In the genomic region with DNA sequence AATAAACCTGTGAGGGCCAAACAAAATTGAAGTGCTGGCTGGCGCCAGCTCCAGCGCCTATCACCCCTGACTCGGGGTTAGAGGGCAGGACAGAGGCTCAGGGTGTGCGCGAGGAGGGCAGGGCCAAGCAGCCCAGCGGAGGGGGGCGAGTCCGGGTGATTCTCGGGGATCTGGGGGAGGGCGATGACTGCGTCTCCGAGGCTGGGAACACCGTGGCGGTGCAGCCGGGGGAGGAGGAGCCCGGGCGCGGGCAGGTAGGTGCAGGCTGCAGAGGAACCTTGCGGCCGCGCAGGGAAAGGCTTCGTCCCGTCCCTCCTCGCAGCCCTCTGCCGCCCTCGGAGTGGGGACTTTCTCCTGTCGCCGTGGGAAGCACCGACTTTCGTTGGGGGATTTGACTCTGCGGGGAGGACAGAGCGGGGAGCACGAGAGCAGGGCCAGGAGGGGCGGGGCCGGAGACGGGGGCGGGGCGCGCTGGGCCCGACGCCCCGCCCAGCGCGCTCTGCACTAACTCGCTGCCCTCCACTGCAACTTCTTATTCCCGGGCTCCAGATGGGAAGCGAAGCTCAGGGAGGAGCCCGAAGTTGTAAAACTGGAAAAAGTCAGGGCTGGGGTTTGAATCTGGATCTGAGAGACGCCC, we compare ENCODE assay signal across 1 cellular context.
TF ChIP-seq lines count a peak whose summit lies in the region.

No MANE protein-coding gene starts in this region.

TF ChIP-seq in K562, 482 proteins besides CTCF, POLR2A, EP300 and RAD21 (continued from another document and continues in another):
- TF ChIP-seq SUPT5H (IDR thresholded peaks at IDR 0.05) (peak; percentile 47; the same call in 1 of the 2 replicates), FIP1L1 (IDR thresholded peaks at IDR 0.05; ENCODE audit: low read depth, low read length, poor library complexity, severe bottlenecking) (peak; percentile 34), MCM2 (IDR thresholded peaks at IDR 0.05; ENCODE audit: low read depth) (peak; percentile 85), SMAD4 (CRISPR knock-in tag; conservative IDR thresholded peaks at IDR 0.05) (0 out of 2 replicates have a peak, but pooled peaks have one; percentile 22), PKNOX1 (IDR thresholded peaks at IDR 0.05) (peak; percentile 56), GATAD2A (IDR thresholded peaks at IDR 0.05) (peak; percentile 73; the same call in 1 of the 2 replicates), GABPB1 (CRISPR knock-in tag; IDR thresholded peaks at IDR 0.05) (0 out of 2 replicates have a peak, but pooled peaks have one; percentile 42), ARID1B (IDR thresholded peaks at IDR 0.05) (peak; percentile 42; the same call in 1 of the 2 replicates), L3MBTL2 (IDR thresholded peaks at IDR 0.05) (peak; percentile 67; the same call in 1 of the 2 replicates), BCL6 (CRISPR knock-in tag; IDR thresholded peaks at IDR 0.05) (no peak), ZBTB12 (CRISPR knock-in tag; IDR thresholded peaks at IDR 0.05) (no peak), ZBTB33 (CRISPR knock-in tag; IDR thresholded peaks at IDR 0.05) (no peak), CCNT2 (IDR thresholded peaks at IDR 0.05; ENCODE audit: borderline replicate concordance, extremely low read depth, insufficient read length, low read depth, low read length) (peak; percentile 58), HMGN3 (IDR thresholded peaks at IDR 0.05; ENCODE audit: borderline replicate concordance, extremely low read depth, insufficient read length, low read depth, low read length) (peak; percentile 61), MGA (IDR thresholded peaks at IDR 0.05) (peak; percentile 29; the same call in 1 of the 2 replicates), KDM2B (CRISPR knock-in tag; IDR thresholded peaks at IDR 0.05) (peak; percentile 8; the same call in 1 of the 2 replicates), PHF20 (IDR thresholded peaks at IDR 0.05; ENCODE audit: partially characterized antibody) (peak; percentile 10), DPF2 (IDR thresholded peaks at IDR 0.05) (peak; percentile 21; the same call in 1 of the 2 replicates), HDAC2 (IDR thresholded peaks at IDR 0.05) (peak; percentile 10; the same call in 1 of the 2 replicates), TRIM24 (IDR thresholded peaks at IDR 0.05) (0 out of 4 replicates have a peak, but pooled peaks of 1 of the 2 experiments have one; percentile 16), PHF8 (IDR thresholded peaks at IDR 0.05; ENCODE audit: borderline replicate concordance, low read length) (peak; percentile 76; the same call in 1 of the 2 replicates), CTCFL (IDR thresholded peaks at IDR 0.05; ENCODE audit: borderline replicate concordance, insufficient read depth, low read depth, low read length, poor library complexity, severe bottlenecking) (no peak), ZNF395 (CRISPR knock-in tag; IDR thresholded peaks at IDR 0.05) (0 out of 2 replicates have a peak, but pooled peaks have one; percentile 23), HNRNPLL (IDR thresholded peaks at IDR 0.05; ENCODE audit: low read depth, low read length, poor library complexity, severe bottlenecking) (no peak), CSDE1 (IDR thresholded peaks at IDR 0.05) (no peak), TFAP4 (CRISPR knock-in tag; IDR thresholded peaks at IDR 0.05; ENCODE audit: borderline replicate concordance) (peak; percentile 63; the same call in 1 of the 2 replicates), NFE2 (IDR thresholded peaks at IDR 0.05; ENCODE audit: low read depth) (peak; percentile 30), SMARCE1 (IDR thresholded peaks at IDR 0.05) (0 out of 2 replicates have a peak, but pooled peaks have one; percentile 12), KDM5B (IDR thresholded peaks at IDR 0.05; ENCODE audit: insufficient replicate concordance, low read depth, low read length) (peak; percentile 51), POLR2G (IDR thresholded peaks at IDR 0.05; ENCODE audit: low read depth, low read length) (peak; percentile 68), GABPB2 (CRISPR knock-in tag; conservative IDR thresholded peaks at IDR 0.05) (no peak)
- TF ChIP-seq, protein P1, sequence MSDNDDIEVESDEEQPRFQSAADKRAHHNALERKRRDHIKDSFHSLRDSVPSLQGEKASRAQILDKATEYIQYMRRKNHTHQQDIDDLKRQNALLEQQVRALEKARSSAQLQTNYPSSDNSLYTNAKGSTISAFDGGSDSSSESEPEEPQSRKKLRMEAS (CRISPR knock-in tag; IDR thresholded peaks at IDR 0.05) = peak; percentile 68; the same call in 1 of the 2 replicates
